ENCODE assay signal across 1 cellular context in the genomic region with DNA sequence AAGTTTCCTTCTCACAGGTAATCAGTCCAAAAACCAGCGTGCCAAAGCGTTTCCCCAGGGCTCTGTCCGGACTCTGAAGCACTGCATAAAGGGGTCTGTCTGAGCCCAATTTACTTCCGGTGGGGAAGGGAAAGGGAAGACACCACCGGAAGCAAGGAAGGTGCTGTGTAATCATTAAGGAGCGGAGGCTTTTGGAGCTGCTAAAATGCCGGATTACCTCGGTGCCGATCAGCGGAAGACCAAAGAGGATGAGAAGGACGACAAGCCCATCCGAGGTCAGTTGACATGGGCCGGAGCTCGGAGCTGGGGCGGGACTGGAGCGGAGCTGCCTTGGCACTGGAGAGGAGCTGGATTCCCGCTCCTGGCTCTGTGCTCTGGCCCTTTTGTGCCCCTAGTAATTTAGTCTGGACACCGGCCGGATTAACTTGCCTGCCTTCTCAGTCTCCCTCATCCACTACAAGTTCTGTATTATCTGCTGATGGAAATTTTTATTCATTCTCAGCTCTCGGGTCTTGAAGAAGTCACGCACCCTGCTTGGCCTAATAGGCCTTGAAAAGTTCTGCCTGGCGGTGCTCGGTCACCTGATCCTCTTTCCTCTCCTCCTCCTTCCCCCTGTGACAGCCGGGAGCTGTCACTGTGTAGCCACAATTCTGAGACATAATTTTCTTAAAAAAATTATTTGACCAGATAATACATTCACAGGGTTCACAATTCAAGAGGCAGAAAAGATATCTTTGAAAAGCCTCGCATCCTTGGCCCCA.
TF ChIP-seq lines count a peak whose summit lies in the region.

A gene (plus strand): TSS at position 137 of the 761 bp plus-strand sequence. CDS start 69 bp downstream, at position 206.

TF ChIP-seq in H1, 55 proteins besides CTCF, POLR2A, EP300 and RAD21:
- TF ChIP-seq TBP (IDR thresholded peaks at IDR 0.05; ENCODE audit: low read depth, low read length) = peak; percentile 80
- peak; percentile 91 for TF ChIP-seq TAF1 (IDR thresholded peaks at IDR 0.05; ENCODE audit: low read depth, low read length)
- TF ChIP-seq BRCA1 (IDR thresholded peaks at IDR 0.05; ENCODE audit: low read depth, low read length) = no peak
- no peak for TF ChIP-seq KDM1A (IDR thresholded peaks at IDR 0.05; ENCODE audit: borderline replicate concordance, low read length)
- TF ChIP-seq GABPA (IDR thresholded peaks at IDR 0.05; ENCODE audit: borderline replicate concordance, insufficient read depth, low read length) = peak; percentile 99
- peak; percentile 81; the same call in 1 of the 2 replicates for TF ChIP-seq MAFK (IDR thresholded peaks at IDR 0.05; ENCODE audit: low read depth, low read length)
- TF ChIP-seq KDM4A (IDR thresholded peaks at IDR 0.05; ENCODE audit: low read depth, low read length, severe bottlenecking) = peak; percentile 64
- TF ChIP-seq SP4 (IDR thresholded peaks at IDR 0.05; ENCODE audit: low read length) = no peak
- TF ChIP-seq SAP30 (IDR thresholded peaks at IDR 0.05; ENCODE audit: insufficient read depth, insufficient replicate concordance, low read length) = peak; percentile 96
- TF ChIP-seq CTBP2 (IDR thresholded peaks at IDR 0.05; ENCODE audit: borderline replicate concordance, insufficient read depth, insufficient read length, low read length) = no peak
- TF ChIP-seq SP2 (IDR thresholded peaks at IDR 0.05; ENCODE audit: low read length) = no peak
- no peak for TF ChIP-seq CBX8 (IDR thresholded peaks at IDR 0.05; ENCODE audit: borderline replicate concordance, low read depth, low read length)
- TF ChIP-seq CHD2 (IDR thresholded peaks at IDR 0.05; ENCODE audit: low read length) = no peak
- TF ChIP-seq SRF (IDR thresholded peaks at IDR 0.05; ENCODE audit: low read depth, low read length) = no peak
- TF ChIP-seq SIN3A (conservative IDR thresholded peaks at IDR 0.05 in 1 of 2, IDR thresholded peaks at IDR 0.05 in 1 of 2; ENCODE audit: low read depth in 1 of 2, low read length in 2 of 2) = peak; percentile 92 to 95
- 0 out of 2 replicates have a peak, but pooled peaks have one; percentile 52 for TF ChIP-seq EGR1 (IDR thresholded peaks at IDR 0.05; ENCODE audit: borderline replicate concordance, low read depth, low read length)
- TF ChIP-seq YY1 (IDR thresholded peaks at IDR 0.05; ENCODE audit: low read depth, low read length) = peak; percentile 77
- no peak for TF ChIP-seq TCF12 (IDR thresholded peaks at IDR 0.05; ENCODE audit: low read depth, low read length)
- no peak for TF ChIP-seq CBX5 (IDR thresholded peaks at IDR 0.05; ENCODE audit: low read depth, low read length)
- peak; percentile 77 for TF ChIP-seq ASH2L (IDR thresholded peaks at IDR 0.05; ENCODE audit: low read length)
- no peak for TF ChIP-seq TEAD4 (IDR thresholded peaks at IDR 0.05; ENCODE audit: low read depth, low read length)
- no peak for TF ChIP-seq CEBPB (IDR thresholded peaks at IDR 0.05; ENCODE audit: low read depth, low read length)
- no peak for TF ChIP-seq ZNF274 (IDR thresholded peaks at IDR 0.05; ENCODE audit: borderline replicate concordance, extremely low read depth, low read length)
- no peak for TF ChIP-seq SIRT6 (IDR thresholded peaks at IDR 0.05; ENCODE audit: low read length)
- TF ChIP-seq POU5F1 (IDR thresholded peaks at IDR 0.05; ENCODE audit: low read depth, low read length) = no peak
- TF ChIP-seq RNF2 (IDR thresholded peaks at IDR 0.05; ENCODE audit: borderline replicate concordance, low read depth, low read length, missing control alignments, poor library complexity, severe bottlenecking) = no peak
- TF ChIP-seq, protein P1, sequence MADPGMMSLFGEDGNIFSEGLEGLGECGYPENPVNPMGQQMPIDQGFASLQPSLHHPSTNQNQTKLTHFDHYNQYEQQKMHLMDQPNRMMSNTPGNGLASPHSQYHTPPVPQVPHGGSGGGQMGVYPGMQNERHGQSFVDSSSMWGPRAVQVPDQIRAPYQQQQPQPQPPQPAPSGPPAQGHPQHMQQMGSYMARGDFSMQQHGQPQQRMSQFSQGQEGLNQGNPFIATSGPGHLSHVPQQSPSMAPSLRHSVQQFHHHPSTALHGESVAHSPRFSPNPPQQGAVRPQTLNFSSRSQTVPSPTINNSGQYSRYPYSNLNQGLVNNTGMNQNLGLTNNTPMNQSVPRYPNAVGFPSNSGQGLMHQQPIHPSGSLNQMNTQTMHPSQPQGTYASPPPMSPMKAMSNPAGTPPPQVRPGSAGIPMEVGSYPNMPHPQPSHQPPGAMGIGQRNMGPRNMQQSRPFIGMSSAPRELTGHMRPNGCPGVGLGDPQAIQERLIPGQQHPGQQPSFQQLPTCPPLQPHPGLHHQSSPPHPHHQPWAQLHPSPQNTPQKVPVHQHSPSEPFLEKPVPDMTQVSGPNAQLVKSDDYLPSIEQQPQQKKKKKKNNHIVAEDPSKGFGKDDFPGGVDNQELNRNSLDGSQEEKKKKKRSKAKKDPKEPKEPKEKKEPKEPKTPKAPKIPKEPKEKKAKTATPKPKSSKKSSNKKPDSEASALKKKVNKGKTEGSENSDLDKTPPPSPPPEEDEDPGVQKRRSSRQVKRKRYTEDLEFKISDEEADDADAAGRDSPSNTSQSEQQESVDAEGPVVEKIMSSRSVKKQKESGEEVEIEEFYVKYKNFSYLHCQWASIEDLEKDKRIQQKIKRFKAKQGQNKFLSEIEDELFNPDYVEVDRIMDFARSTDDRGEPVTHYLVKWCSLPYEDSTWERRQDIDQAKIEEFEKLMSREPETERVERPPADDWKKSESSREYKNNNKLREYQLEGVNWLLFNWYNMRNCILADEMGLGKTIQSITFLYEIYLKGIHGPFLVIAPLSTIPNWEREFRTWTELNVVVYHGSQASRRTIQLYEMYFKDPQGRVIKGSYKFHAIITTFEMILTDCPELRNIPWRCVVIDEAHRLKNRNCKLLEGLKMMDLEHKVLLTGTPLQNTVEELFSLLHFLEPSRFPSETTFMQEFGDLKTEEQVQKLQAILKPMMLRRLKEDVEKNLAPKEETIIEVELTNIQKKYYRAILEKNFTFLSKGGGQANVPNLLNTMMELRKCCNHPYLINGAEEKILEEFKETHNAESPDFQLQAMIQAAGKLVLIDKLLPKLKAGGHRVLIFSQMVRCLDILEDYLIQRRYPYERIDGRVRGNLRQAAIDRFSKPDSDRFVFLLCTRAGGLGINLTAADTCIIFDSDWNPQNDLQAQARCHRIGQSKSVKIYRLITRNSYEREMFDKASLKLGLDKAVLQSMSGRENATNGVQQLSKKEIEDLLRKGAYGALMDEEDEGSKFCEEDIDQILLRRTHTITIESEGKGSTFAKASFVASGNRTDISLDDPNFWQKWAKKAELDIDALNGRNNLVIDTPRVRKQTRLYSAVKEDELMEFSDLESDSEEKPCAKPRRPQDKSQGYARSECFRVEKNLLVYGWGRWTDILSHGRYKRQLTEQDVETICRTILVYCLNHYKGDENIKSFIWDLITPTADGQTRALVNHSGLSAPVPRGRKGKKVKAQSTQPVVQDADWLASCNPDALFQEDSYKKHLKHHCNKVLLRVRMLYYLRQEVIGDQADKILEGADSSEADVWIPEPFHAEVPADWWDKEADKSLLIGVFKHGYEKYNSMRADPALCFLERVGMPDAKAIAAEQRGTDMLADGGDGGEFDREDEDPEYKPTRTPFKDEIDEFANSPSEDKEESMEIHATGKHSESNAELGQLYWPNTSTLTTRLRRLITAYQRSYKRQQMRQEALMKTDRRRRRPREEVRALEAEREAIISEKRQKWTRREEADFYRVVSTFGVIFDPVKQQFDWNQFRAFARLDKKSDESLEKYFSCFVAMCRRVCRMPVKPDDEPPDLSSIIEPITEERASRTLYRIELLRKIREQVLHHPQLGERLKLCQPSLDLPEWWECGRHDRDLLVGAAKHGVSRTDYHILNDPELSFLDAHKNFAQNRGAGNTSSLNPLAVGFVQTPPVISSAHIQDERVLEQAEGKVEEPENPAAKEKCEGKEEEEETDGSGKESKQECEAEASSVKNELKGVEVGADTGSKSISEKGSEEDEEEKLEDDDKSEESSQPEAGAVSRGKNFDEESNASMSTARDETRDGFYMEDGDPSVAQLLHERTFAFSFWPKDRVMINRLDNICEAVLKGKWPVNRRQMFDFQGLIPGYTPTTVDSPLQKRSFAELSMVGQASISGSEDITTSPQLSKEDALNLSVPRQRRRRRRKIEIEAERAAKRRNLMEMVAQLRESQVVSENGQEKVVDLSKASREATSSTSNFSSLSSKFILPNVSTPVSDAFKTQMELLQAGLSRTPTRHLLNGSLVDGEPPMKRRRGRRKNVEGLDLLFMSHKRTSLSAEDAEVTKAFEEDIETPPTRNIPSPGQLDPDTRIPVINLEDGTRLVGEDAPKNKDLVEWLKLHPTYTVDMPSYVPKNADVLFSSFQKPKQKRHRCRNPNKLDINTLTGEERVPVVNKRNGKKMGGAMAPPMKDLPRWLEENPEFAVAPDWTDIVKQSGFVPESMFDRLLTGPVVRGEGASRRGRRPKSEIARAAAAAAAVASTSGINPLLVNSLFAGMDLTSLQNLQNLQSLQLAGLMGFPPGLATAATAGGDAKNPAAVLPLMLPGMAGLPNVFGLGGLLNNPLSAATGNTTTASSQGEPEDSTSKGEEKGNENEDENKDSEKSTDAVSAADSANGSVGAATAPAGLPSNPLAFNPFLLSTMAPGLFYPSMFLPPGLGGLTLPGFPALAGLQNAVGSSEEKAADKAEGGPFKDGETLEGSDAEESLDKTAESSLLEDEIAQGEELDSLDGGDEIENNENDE (IDR thresholded peaks at IDR 0.05; ENCODE audit: insufficient replicate concordance, low read length) = no peak
- TF ChIP-seq POLR2AphosphoS5 (IDR thresholded peaks at IDR 0.05; ENCODE audit: low read depth, low read length) = peak; percentile 74
- peak; percentile 83 for TF ChIP-seq PHF8 (conservative IDR thresholded peaks at IDR 0.05; ENCODE audit: low read depth, low read length)
- TF ChIP-seq TAF7 (optimal IDR thresholded peaks at IDR 0.05; ENCODE audit: borderline replicate concordance, low read depth, low read length) = peak; percentile 83
- TF ChIP-seq BACH1 (IDR thresholded peaks at IDR 0.05; ENCODE audit: low read length) = peak; percentile 83
- TF ChIP-seq JUN (IDR thresholded peaks at IDR 0.05; ENCODE audit: low read depth, low read length) = no peak
- TF ChIP-seq, protein P2, sequence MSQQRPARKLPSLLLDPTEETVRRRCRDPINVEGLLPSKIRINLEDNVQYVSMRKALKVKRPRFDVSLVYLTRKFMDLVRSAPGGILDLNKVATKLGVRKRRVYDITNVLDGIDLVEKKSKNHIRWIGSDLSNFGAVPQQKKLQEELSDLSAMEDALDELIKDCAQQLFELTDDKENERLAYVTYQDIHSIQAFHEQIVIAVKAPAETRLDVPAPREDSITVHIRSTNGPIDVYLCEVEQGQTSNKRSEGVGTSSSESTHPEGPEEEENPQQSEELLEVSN (IDR thresholded peaks at IDR 0.05) = 0 out of 2 replicates have a peak, but pooled peaks have one; percentile 6
- TF ChIP-seq SP1 (IDR thresholded peaks at IDR 0.05; ENCODE audit: low read depth, low read length) = 0 out of 2 replicates have a peak, but pooled peaks have one; percentile 35
- peak; percentile 84; the same call in 1 of the 2 replicates for TF ChIP-seq KDM5A (IDR thresholded peaks at IDR 0.05; ENCODE audit: low read length)
- TF ChIP-seq RFX5 (IDR thresholded peaks at IDR 0.05; ENCODE audit: borderline replicate concordance, low read depth, low read length) = no peak
- TF ChIP-seq HDAC2 (IDR thresholded peaks at IDR 0.05; ENCODE audit: borderline replicate concordance in 1 of 2, low read depth in 2 of 2, low read length in 2 of 2) = peak; percentile 54 to 94; a peak in 2 of 4 replicates
- TF ChIP-seq NANOG (IDR thresholded peaks at IDR 0.05; ENCODE audit: insufficient read depth, low read depth, low read length, poor library complexity, severe bottlenecking) = no peak
